9 cellular contexts compared by ENCODE assay signal in genomic region chr4:17494258-17494657, GRCh38. TPM values are rescaled to one million over a fixed set of nuclear protein-coding genes. Genes with fewer than 3 reads are reported as not detected.
A peak's percentile ranks its signal among the peaks of the same experiment; 100 is the strongest.
DNase-seq lines count a peak whose midpoint lies in the region; ATAC-seq and TF ChIP-seq lines count a peak whose summit lies in the region.
"Had no signal": no experiment of that assay in that cellular context is flagged by ENCODE, and none has a peak within 500 bp of the region (broad histone marks: within the 10 kb centered on the region; RNA-seq: fewer than 3 reads in every experiment).

No MANE protein-coding gene starts in this region.

- POLR2A ChIA-PET in AG04449 (lab: Yijun Ruan, JAX), result interaction anchor here (0.6 kb wide), 1 partner anchor 1799 kb away, joined by 3 read pairs; no protein-coding TSS in a partner anchor

- no peak for TF ChIP-seq POLR2A in sigmoid colon (IDR thresholded peaks at IDR 0.05)
- TF ChIP-seq POLR2A in ovary (IDR thresholded peaks at IDR 0.05), result no peak

- peak overlapping the region; percentile 36 for H3K27ac ChIP-seq in layer of hippocampus (ENCODE audit: low read depth, low read length)
- H3K27ac ChIP-seq in sigmoid colon, result no peak overlapping the region
- H3K27ac ChIP-seq in ovary, result no peak overlapping the region

- no peak for ATAC-seq in GM18861 (IDR thresholded peaks at IDR 0.05; ENCODE audit: unreplicated experiment)

- CTCF ChIA-PET in AG04449 (lab: Yijun Ruan, JAX), result interaction anchor here (0.6 kb wide), 1 partner anchor 324 kb away, joined by 3 read pairs; no protein-coding TSS in a partner anchor

- H3K4me3 ChIP-seq in AG04449 (ENCODE audit: low read depth, low read length) (no peak overlapping the region), sigmoid colon (no peak overlapping the region), ovary (no peak overlapping the region)

- DNase-seq in AG04449 (ENCODE audit: low read depth, low spot score) (peak; percentile 23), HS-27A (ENCODE audit: low read depth) (peak; percentile 62), astrocyte of the hippocampus (ENCODE audit: low read depth, low spot score) (peak; percentile 84), sigmoid colon (no peak), NCI-H1694 treated with DMSO at 0.1 percent for 48 hours (lab: John Stamatoyannopoulos, UW) (no peak), ovary (no peak)
- DNase-seq: left cardiac atrium had no signal

- intact Hi-C loops in sigmoid colon (cut with DNase I), result no loop called here
- intact Hi-C loops in ovary (cut with DNase I), result no loop called here

- no peak for TF ChIP-seq EP300 in sigmoid colon (IDR thresholded peaks at IDR 0.05)
- no peak for TF ChIP-seq EP300 in ovary (IDR thresholded peaks at IDR 0.05)

- 75 to 80% methylated on average over 3 of the region's 3 CpGs for WGBS in sigmoid colon, 2 donors
- 59 to 83% (median 77%) methylated on average over 3 of the region's 3 CpGs for WGBS in ovary, 3 donors

- H3K9me3 ChIP-seq in sigmoid colon (no peaks in the 10 kb centered on the region), ovary (no peaks in the 10 kb centered on the region)

- H3K4me1 ChIP-seq in sigmoid colon (peaks cover 0 to 19% (median 12%) of the 10 kb centered on the region in 4 donors), ovary (ENCODE audit: insufficient read depth) (peaks cover 1% of the 10 kb centered on the region)

- peaks cover 0 to 37% (median 18%) of the 10 kb centered on the region in 4 donors for H3K36me3 ChIP-seq in sigmoid colon
- H3K36me3 ChIP-seq in ovary, result no peaks in the 10 kb centered on the region

- H3K27me3 ChIP-seq in layer of hippocampus (ENCODE audit: control insufficient read depth, insufficient read depth, low read length) (no peaks in the 10 kb centered on the region), sigmoid colon (no peaks in the 10 kb centered on the region), ovary (no peaks in the 10 kb centered on the region)

- TF ChIP-seq CTCF in AG04449 (IDR thresholded peaks at IDR 0.05; ENCODE audit: insufficient read depth, low read length, missing control alignments) (no peak), sigmoid colon (IDR thresholded peaks at IDR 0.05) (no peak), ovary (IDR thresholded peaks at IDR 0.05) (no peak)

RNA-seq across cellular contexts. Expression of gene QDPR, which starts 17.6 kb away (rescaled TPM):
- total RNA-seq in sigmoid colon, result 10 to 100 TPM in 3 of 4 donors, 1 to 10 TPM in 1; 8.7 to 19.7 (median 16.5) TPM
- 10 to 100 TPM; 21.7 to 28.9 (median 25.2) TPM for polyA plus RNA-seq in sigmoid colon
- 10 to 100 TPM in 6 of 7 donors, 1 to 10 TPM in 1; 7.3 to 31.5 (median 26.1) TPM for total RNA-seq in ovary
- 10 to 100 TPM; 24.4 to 49.9 TPM for polyA plus RNA-seq in ovary

RNA-seq across cellular contexts. Expression of gene CLRN2, which starts 20.7 kb away (rescaled TPM):
- not detected for total RNA-seq in sigmoid colon
- not detected for polyA plus RNA-seq in sigmoid colon
- not detected for total RNA-seq in ovary
- not detected for polyA plus RNA-seq in ovary
- total RNA-seq: left cardiac atrium had no signal

Comparison
In these comparisons a context has a peak if more than half of its experiments do, and no peak if none do; other contexts are left out.
1. DNase-seq: peak in AG04449 (single experiment), HS-27A (single experiment) and astrocyte of the hippocampus (single experiment); none in sigmoid colon (single experiment), NCI-H1694 treated with DMSO at 0.1 percent for 48 hours (single experiment) and ovary (0 of 5).